Comparison of ENCODE assay signal across 1 cellular context in the genomic region with DNA sequence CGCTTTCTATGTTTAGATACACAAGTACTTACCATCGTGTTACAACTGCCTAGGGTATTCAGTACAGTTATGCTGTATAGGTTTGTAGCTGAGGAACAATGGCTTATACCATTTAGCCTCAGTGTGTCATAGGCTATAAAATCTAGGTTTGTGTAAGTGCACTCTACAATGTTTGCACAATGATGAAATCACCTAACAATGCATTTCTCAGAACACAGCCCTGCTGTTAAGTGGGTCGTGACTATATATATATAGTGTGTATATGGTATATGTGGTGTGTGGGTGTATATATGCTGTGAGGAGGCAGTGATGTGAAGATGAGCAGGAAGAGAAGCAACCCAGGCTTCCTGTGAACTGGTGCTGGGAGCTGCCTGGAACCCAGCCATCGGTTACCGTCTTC.
TF ChIP-seq lines count a peak whose summit lies in the region.

No MANE protein-coding gene starts in this region.

TF ChIP-seq in HepG2, 621 proteins besides CTCF, POLR2A, EP300 and RAD21 (continued from another document):
- TF ChIP-seq, protein P1, sequence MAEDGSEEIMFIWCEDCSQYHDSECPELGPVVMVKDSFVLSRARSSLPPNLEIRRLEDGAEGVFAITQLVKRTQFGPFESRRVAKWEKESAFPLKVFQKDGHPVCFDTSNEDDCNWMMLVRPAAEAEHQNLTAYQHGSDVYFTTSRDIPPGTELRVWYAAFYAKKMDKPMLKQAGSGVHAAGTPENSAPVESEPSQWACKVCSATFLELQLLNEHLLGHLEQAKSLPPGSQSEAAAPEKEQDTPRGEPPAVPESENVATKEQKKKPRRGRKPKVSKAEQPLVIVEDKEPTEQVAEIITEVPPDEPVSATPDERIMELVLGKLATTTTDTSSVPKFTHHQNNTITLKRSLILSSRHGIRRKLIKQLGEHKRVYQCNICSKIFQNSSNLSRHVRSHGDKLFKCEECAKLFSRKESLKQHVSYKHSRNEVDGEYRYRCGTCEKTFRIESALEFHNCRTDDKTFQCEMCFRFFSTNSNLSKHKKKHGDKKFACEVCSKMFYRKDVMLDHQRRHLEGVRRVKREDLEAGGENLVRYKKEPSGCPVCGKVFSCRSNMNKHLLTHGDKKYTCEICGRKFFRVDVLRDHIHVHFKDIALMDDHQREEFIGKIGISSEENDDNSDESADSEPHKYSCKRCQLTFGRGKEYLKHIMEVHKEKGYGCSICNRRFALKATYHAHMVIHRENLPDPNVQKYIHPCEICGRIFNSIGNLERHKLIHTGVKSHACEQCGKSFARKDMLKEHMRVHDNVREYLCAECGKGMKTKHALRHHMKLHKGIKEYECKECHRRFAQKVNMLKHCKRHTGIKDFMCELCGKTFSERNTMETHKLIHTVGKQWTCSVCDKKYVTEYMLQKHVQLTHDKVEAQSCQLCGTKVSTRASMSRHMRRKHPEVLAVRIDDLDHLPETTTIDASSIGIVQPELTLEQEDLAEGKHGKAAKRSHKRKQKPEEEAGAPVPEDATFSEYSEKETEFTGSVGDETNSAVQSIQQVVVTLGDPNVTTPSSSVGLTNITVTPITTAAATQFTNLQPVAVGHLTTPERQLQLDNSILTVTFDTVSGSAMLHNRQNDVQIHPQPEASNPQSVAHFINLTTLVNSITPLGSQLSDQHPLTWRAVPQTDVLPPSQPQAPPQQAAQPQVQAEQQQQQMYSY (CRISPR knock-in tag; IDR thresholded peaks at IDR 0.05): no peak
- TF ChIP-seq TOE1 (CRISPR knock-in tag; IDR thresholded peaks at IDR 0.05) (no peak), ZNF567 (CRISPR knock-in tag; IDR thresholded peaks at IDR 0.05; ENCODE audit: borderline replicate concordance) (no peak), ARNTL (CRISPR knock-in tag; IDR thresholded peaks at IDR 0.05) (no peak)
- TF ChIP-seq, protein P2, sequence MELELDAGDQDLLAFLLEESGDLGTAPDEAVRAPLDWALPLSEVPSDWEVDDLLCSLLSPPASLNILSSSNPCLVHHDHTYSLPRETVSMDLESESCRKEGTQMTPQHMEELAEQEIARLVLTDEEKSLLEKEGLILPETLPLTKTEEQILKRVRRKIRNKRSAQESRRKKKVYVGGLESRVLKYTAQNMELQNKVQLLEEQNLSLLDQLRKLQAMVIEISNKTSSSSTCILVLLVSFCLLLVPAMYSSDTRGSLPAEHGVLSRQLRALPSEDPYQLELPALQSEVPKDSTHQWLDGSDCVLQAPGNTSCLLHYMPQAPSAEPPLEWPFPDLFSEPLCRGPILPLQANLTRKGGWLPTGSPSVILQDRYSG (CRISPR knock-in tag; IDR thresholded peaks at IDR 0.05): no peak
